Comparison of ENCODE assay signal across 8 cellular contexts in the genomic region with DNA sequence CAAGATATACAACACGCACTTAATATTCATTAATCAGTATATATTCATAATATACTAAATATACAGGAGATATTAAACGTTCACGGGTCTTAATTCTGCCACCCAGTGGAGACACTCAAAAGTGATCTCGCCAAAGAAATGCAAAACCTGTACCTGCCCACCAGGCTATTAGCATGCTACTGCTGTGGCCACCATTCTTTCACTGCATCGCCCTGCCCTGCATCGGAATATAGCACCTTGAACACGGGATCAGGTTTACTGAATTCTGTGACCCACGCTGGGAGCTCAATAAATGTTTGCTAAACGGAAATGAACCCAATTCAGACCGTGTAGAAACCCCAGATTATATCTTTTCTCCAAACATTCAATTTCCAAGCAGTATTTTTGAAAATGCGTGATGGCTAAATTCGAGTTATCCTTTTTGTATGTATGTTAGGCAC. TPM values are rescaled to one million over a fixed set of nuclear protein-coding genes. Genes with fewer than 3 reads are reported as not detected.
A peak's percentile ranks its signal among the peaks of the same experiment; 100 is the strongest.
DNase-seq lines count a peak whose midpoint lies in the region; ATAC-seq, FAIRE-seq and TF ChIP-seq lines count a peak whose summit lies in the region.

No MANE protein-coding gene starts in this region.

- H2AFZ ChIP-seq in OCI-LY1 (ENCODE audit: low read length) = no peak overlapping the region

- H3K4me1 Mint-ChIP-seq in activated T-cell treated with anti-CD3 and anti-CD28 coated beads, Interleukin-2, amount 50 U/mL, for 4 hours (ENCODE audit: low read depth) = peaks cover 62% of the 10 kb centered on the region
- H3K4me1 Mint-ChIP-seq in naive thymus-derived CD4-positive, alpha-beta T cell = peaks cover 21 to 72% (median 56%) of the 10 kb centered on the region in 7 donors

- peak overlapping the region; percentile 76 for H3K9ac ChIP-seq in OCI-LY1 (ENCODE audit: low read length)

- intact Hi-C loops in naive thymus-derived CD4-positive, alpha-beta T cell (cut with micrococcal nuclease) = loop anchor here in 1 of 2 donors (1.0 kb wide), 1 partner anchor 1139 kb away; a partner anchor contains a TSS

- peak overlapping the region; percentile 86 for H3K27ac ChIP-seq in OCI-LY1 (ENCODE audit: low read depth, low read length, poor library complexity, severe bottlenecking)
- peak overlapping the region; percentile 96 for H3K27ac ChIP-seq in naive thymus-derived CD4-positive, alpha-beta T cell (ENCODE audit: low read depth, low read length)

- DNase-seq in COLO668 (lab: John Stamatoyannopoulos, UW; ENCODE audit: unreplicated experiment) = peak; percentile 37
- DNase-seq in activated T-cell treated with anti-CD3 and anti-CD28 coated beads, Interleukin-2, amount 50 U/mL, for 4 hours = peak; percentile 40
- DNase-seq in fibroblast of gingiva (ENCODE audit: low read depth) = peak; percentile 21
- DNase-seq in naive thymus-derived CD4-positive, alpha-beta T cell = peak in 6 of 9 donors; percentile 19 to 61 (median 54)
- DNase-seq in urothelium cell line (ENCODE audit: low spot score) = peak; percentile 60

- peak overlapping the region; percentile 88 for H3K4me3 ChIP-seq in OCI-LY1 (ENCODE audit: low read depth, low read length, poor library complexity, severe bottlenecking)
- peak overlapping the region; percentile 92 for H3K4me3 ChIP-seq in naive thymus-derived CD4-positive, alpha-beta T cell (ENCODE audit: low read length)

- no peaks in the 10 kb centered on the region for H3K9me3 ChIP-seq in OCI-LY1 (ENCODE audit: low read length)
- no peaks in the 10 kb centered on the region for H3K9me3 ChIP-seq in naive thymus-derived CD4-positive, alpha-beta T cell (ENCODE audit: control insufficient read depth in 2 of 3, low read length in 3 of 3)

- ATAC-seq in GM19397 (IDR thresholded peaks at IDR 0.05; ENCODE audit: unreplicated experiment) (peak; percentile 33), HG03457 (IDR thresholded peaks at IDR 0.05; ENCODE audit: unreplicated experiment) (peak; percentile 23)
- peak; percentile 17 to 18 for ATAC-seq in activated T-cell treated with anti-CD3 and anti-CD28 coated beads, Interleukin-2, amount 50 U/mL, for 4 hours
- peak; percentile 50 for ATAC-seq in naive thymus-derived CD4-positive, alpha-beta T cell

- H3K27me3 Mint-ChIP-seq in activated T-cell treated with anti-CD3 and anti-CD28 coated beads, Interleukin-2, amount 50 U/mL, for 4 hours (ENCODE audit: low read depth) = no peaks in the 10 kb centered on the region
- no peaks in the 10 kb centered on the region for H3K27me3 Mint-ChIP-seq in naive thymus-derived CD4-positive, alpha-beta T cell

- H3K27me3 ChIP-seq in OCI-LY1 (ENCODE audit: insufficient read depth, low read length) = no peaks in the 10 kb centered on the region
- no peaks in the 10 kb centered on the region for H3K27me3 ChIP-seq in naive thymus-derived CD4-positive, alpha-beta T cell (ENCODE audit: control insufficient read depth in 2 of 2, insufficient read depth in 2 of 2, low read length in 2 of 2)

- H3F3A ChIP-seq in OCI-LY1 (ENCODE audit: insufficient read depth, low read length) = no peaks in the 10 kb centered on the region

- CTCF ChIA-PET in naive thymus-derived CD4-positive, alpha-beta T cell (lab: Charles Lee) = interaction anchor here (0.5 kb wide), 1 partner anchor 420 kb away, joined by 4 read pairs; no protein-coding TSS in a partner anchor

- no peaks in the 10 kb centered on the region for H3K9me3 Mint-ChIP-seq in activated T-cell treated with anti-CD3 and anti-CD28 coated beads, Interleukin-2, amount 50 U/mL, for 4 hours
- H3K9me3 Mint-ChIP-seq in naive thymus-derived CD4-positive, alpha-beta T cell = no peaks in the 10 kb centered on the region

- H3K9me2 ChIP-seq in OCI-LY1 (ENCODE audit: low read depth, low read length) = no peaks in the 10 kb centered on the region

- POLR2A ChIA-PET in naive thymus-derived CD4-positive, alpha-beta T cell (lab: Charles Lee) = interaction anchor here (0.6 to 3.4 kb wide), 5 partner anchors 8 to 406 kb away, joined by 3 to 16 read pairs (median 4); a partner anchor contains a TSS

- peaks cover 6% of the 10 kb centered on the region for H3K36me3 Mint-ChIP-seq in activated T-cell treated with anti-CD3 and anti-CD28 coated beads, Interleukin-2, amount 50 U/mL, for 4 hours (ENCODE audit: insufficient read depth)
- peaks cover 0 to 4% (median 0%) of the 10 kb centered on the region in 5 donors for H3K36me3 Mint-ChIP-seq in naive thymus-derived CD4-positive, alpha-beta T cell

- peaks cover 33% of the 10 kb centered on the region for H3K4me1 ChIP-seq in OCI-LY1 (ENCODE audit: insufficient read depth, low read length, severe bottlenecking)
- peaks cover 26 to 32% of the 10 kb centered on the region in 2 donors for H3K4me1 ChIP-seq in naive thymus-derived CD4-positive, alpha-beta T cell (ENCODE audit: control insufficient read depth in 2 of 2, insufficient read depth in 2 of 2, low read length in 2 of 2)

- TF ChIP-seq CTCF in OCI-LY1 (IDR thresholded peaks at IDR 0.05; ENCODE audit: low read length) = no peak; the same call in 1 of the 2 replicates

- peak overlapping the region; percentile 99 for H3K4me3 Mint-ChIP-seq in activated T-cell treated with anti-CD3 and anti-CD28 coated beads, Interleukin-2, amount 50 U/mL, for 4 hours
- peak overlapping the region; percentile 89 to 99 (median 98) for H3K4me3 Mint-ChIP-seq in naive thymus-derived CD4-positive, alpha-beta T cell

- peak overlapping the region; percentile 88 to 99 (median 98) for H3K27ac Mint-ChIP-seq in naive thymus-derived CD4-positive, alpha-beta T cell

- peaks cover 39% of the 10 kb centered on the region for H3K79me2 ChIP-seq in OCI-LY1 (ENCODE audit: insufficient read depth, low read length)

- no peaks in the 10 kb centered on the region for H4K20me1 ChIP-seq in OCI-LY1 (ENCODE audit: insufficient read depth, low read length)

- H3K4me2 ChIP-seq in OCI-LY1 (ENCODE audit: low read length) = peak overlapping the region; percentile 82

- no peak for FAIRE-seq in urothelium cell line (lab: Jason Lieb, UNC)

- no peaks in the 10 kb centered on the region for H3K36me3 ChIP-seq in OCI-LY1 (ENCODE audit: insufficient read depth, low read length)
- H3K36me3 ChIP-seq in naive thymus-derived CD4-positive, alpha-beta T cell (ENCODE audit: control insufficient read depth in 2 of 3, insufficient read depth in 3 of 3, low read length in 3 of 3) = peaks cover 0 to 7% (median 0%) of the 10 kb centered on the region in 3 experiments

RNA-seq across cellular contexts. Expression of a gene that starts 0.8 kb away (rescaled TPM):
- total RNA-seq in activated T-cell treated with anti-CD3 and anti-CD28 coated beads, Interleukin-2, amount 50 U/mL, for 4 hours = 10 to 100 TPM; 16.0 to 17.4 (median 16.0) TPM
- total RNA-seq in naive thymus-derived CD4-positive, alpha-beta T cell = 10 to 100 TPM; 15.5 to 35.0 (median 29.3) TPM
- 10 to 100 TPM in 1 of 2 donors, 1 to 10 TPM in 1; 7.6 to 17.7 TPM for polyA plus RNA-seq in naive thymus-derived CD4-positive, alpha-beta T cell

RNA-seq across cellular contexts. Expression of a gene that starts 7.2 kb away (rescaled TPM):
- total RNA-seq in activated T-cell treated with anti-CD3 and anti-CD28 coated beads, Interleukin-2, amount 50 U/mL, for 4 hours = 1 to 10 TPM; 6.0 to 6.6 (median 6.6) TPM
- 10 to 100 TPM; 13.7 to 21.0 (median 17.4) TPM for total RNA-seq in naive thymus-derived CD4-positive, alpha-beta T cell
- polyA plus RNA-seq in naive thymus-derived CD4-positive, alpha-beta T cell = 10 to 100 TPM in 1 of 2 donors, 1 to 10 TPM in 1; 7.8 to 11.9 TPM

Comparison
In these comparisons a context has a peak if more than half of its experiments do, and no peak if none do; other contexts are left out.
1. Peak in every context shown above with its lines: DNase-seq, ATAC-seq, H3K4me3 ChIP-seq and H3K27ac ChIP-seq.